ENCODE assay signal across 1 cellular context in the genomic region with DNA sequence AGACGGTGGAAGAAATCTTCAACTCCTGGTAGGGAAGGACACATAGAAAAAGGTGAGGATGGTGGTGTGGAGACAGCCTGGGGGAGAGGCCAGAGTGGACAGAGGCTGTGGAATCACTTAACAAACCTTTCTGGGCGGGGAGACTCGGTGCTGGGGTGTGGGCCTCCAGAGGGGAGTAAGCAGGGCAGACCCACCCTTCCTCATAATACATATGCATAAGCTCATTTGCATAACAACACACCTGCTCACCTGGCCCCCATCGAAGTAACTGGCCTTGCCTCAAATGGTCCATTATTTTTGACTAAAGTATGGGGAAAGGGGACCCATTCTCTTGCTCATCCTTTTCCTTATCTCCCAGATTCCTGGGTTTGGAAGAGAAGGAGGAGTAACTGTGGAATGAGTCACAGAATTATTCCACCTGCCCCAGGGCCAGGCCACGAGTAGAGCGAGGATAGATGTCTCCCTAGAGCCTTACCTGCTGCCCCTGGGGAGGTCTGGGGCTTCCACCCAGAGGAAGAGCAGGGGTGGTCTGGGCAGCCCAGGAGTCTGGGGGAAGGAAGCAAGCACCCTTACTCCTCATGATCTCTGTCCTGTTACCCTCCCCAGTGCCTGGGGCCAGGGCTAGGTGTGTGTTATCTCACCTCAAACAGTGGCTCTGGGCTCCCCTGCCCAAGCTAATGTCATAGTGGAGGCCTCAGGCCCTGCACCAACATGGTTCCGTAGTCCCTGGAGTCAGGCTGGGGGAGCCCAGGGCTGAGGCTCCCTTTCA.
A peak's percentile ranks its signal among the peaks of the same experiment; 100 is the strongest.
TF ChIP-seq lines count a peak whose summit lies in the region.

No MANE protein-coding gene starts in this region.

TF ChIP-seq in H1, 55 proteins besides CTCF, POLR2A, EP300 and RAD21:
- TF ChIP-seq CBX8 (IDR thresholded peaks at IDR 0.05; ENCODE audit: borderline replicate concordance, low read depth, low read length) (no peak), GTF2F1 (IDR thresholded peaks at IDR 0.05; ENCODE audit: borderline replicate concordance, low read depth, low read length) (no peak), TAF7 (optimal IDR thresholded peaks at IDR 0.05; ENCODE audit: borderline replicate concordance, low read depth, low read length) (peak; percentile 49), USF2 (IDR thresholded peaks at IDR 0.05; ENCODE audit: low read length) (no peak), POLR2AphosphoS5 (IDR thresholded peaks at IDR 0.05; ENCODE audit: low read depth, low read length) (peak; percentile 38; the same call in 1 of the 2 replicates), MAX (IDR thresholded peaks at IDR 0.05) (no peak), CEBPB (IDR thresholded peaks at IDR 0.05; ENCODE audit: low read depth, low read length) (no peak), SP4 (IDR thresholded peaks at IDR 0.05; ENCODE audit: low read length) (no peak)
